Comparison of ENCODE assay signal across 26 cellular contexts in genomic region chrX:21383546-21383945, GRCh38. TPM values are rescaled to one million over a fixed set of nuclear protein-coding genes. Genes with fewer than 3 reads are reported as not detected.
"Had no signal": no experiment of that assay in that cellular context is flagged by ENCODE, and none has a peak within 500 bp of the region (broad histone marks: within the 10 kb centered on the region; RNA-seq: fewer than 3 reads in every experiment).

No MANE protein-coding gene starts in this region.

- H3K27me3 ChIP-seq: adrenal gland had no signal

- H3K27ac ChIP-seq: adrenal gland, SK-N-MC had no signal

- H3K27me3 Mint-ChIP-seq: activated CD8-positive, alpha-beta T cell treated with anti-CD3 and anti-CD28 coated beads for 36 hours; activated naive CD4-positive, alpha-beta T cell treated with anti-CD3 and anti-CD28 coated beads, Interleukin-2, amount 10 ng/mL, durations not matched to agents 7 days and 5 days; activated naive CD8-positive, alpha-beta T cell treated with anti-CD3 and anti-CD28 coated beads for 36 hours; brain; central memory CD8-positive, alpha-beta T cell; T-cell had no signal

- H3K4me1 ChIP-seq: adrenal gland had no signal

- H3K36me3 ChIP-seq: adrenal gland had no signal

- H3K9me3 Mint-ChIP-seq: activated CD8-positive, alpha-beta T cell treated with anti-CD3 and anti-CD28 coated beads for 36 hours; activated naive CD4-positive, alpha-beta T cell treated with anti-CD3 and anti-CD28 coated beads, Interleukin-2, amount 10 ng/mL, durations not matched to agents 7 days and 5 days; activated naive CD8-positive, alpha-beta T cell treated with anti-CD3 and anti-CD28 coated beads for 36 hours; activated T-cell treated with anti-CD3 and anti-CD28 coated beads, Interleukin-2, amount 50 U/mL, for 72 hours; central memory CD8-positive, alpha-beta T cell; T-cell had no signal

- H3K36me3 Mint-ChIP-seq: T-cell had no signal

- H3K4me1 Mint-ChIP-seq: central memory CD8-positive, alpha-beta T cell had no signal

- H3K9me3 ChIP-seq: adrenal gland had no signal

- ATAC-seq: activated CD4-positive, CD25-positive, alpha-beta regulatory T cell treated with anti-CD3 and anti-CD28 coated beads, Interleukin-2, amount 50 U/mL, for 24 hours; activated CD8-positive, alpha-beta T cell treated with anti-CD3 and anti-CD28 coated beads for 36 hours; activated T-cell treated with anti-CD3 and anti-CD28 coated beads, Interleukin-2, amount 50 U/mL, for 72 hours; T-cell had no signal

- H3K4me3 Mint-ChIP-seq: activated CD8-positive, alpha-beta T cell treated with anti-CD3 and anti-CD28 coated beads for 36 hours; activated naive CD4-positive, alpha-beta T cell treated with anti-CD3 and anti-CD28 coated beads, Interleukin-2, amount 10 ng/mL, durations not matched to agents 7 days and 5 days; activated naive CD8-positive, alpha-beta T cell treated with anti-CD3 and anti-CD28 coated beads for 36 hours; activated T-cell treated with anti-CD3 and anti-CD28 coated beads, Interleukin-2, amount 50 U/mL, for 72 hours; central memory CD8-positive, alpha-beta T cell; T-cell had no signal

- H3K4me3 ChIP-seq: adrenal gland, SK-N-MC had no signal

- H3K27ac Mint-ChIP-seq: activated CD8-positive, alpha-beta T cell treated with anti-CD3 and anti-CD28 coated beads for 36 hours; activated naive CD4-positive, alpha-beta T cell treated with anti-CD3 and anti-CD28 coated beads, Interleukin-2, amount 10 ng/mL, durations not matched to agents 7 days and 5 days; activated naive CD8-positive, alpha-beta T cell treated with anti-CD3 and anti-CD28 coated beads for 36 hours; activated T-cell treated with anti-CD3 and anti-CD28 coated beads, Interleukin-2, amount 50 U/mL, for 72 hours; activated T-helper 2 cell treated with anti-CD3 and anti-CD28 coated beads, Interferon-gamma antibody, Interleukin-2, Interleukin-4, amounts not matched to agents 10 μg/mL and 5 μg/mL and 100 μg/mL, durations not matched to agents 14 hours and 24 hours and 36 hours; T-cell had no signal

- DNase-seq: activated CD4-positive, alpha-beta T cell treated with anti-CD3 and anti-CD28 coated beads for 4 hours; activated CD8-positive, alpha-beta memory T cell treated with anti-CD3 and anti-CD28 coated beads, Interleukin-2, amount 50 U/mL, for 4 hours; activated CD8-positive, alpha-beta T cell treated with anti-CD3 and anti-CD28 coated beads for 36 hours; activated gamma-delta T cell treated with Interleukin-2 at 50 U/mL for 16 hours; activated naive CD4-positive, alpha-beta T cell treated with anti-CD3 and anti-CD28 coated beads, Interleukin-2, amount 10 ng/mL, durations not matched to agents 7 days and 5 days; activated naive CD8-positive, alpha-beta T cell treated with anti-CD3 and anti-CD28 coated beads for 36 hours; activated T-cell treated with anti-CD3 and anti-CD28 coated beads, Interleukin-2, amount 50 U/mL, for 72 hours; adrenal gland; aorta; KG1; MV-4-11; NCI-H1092 treated with DMSO at 0.1 percent for 48 hours; NCI-H1417 treated with DMSO at 0.1 percent for 48 hours; NCI-H1694; NCI-H2029; NCI-H2107; NCI-H2171 treated with DMSO at 0.1 percent for 48 hours; NCI-H226; T-cell had no signal

RNA-seq across cellular contexts. Expression of gene CNKSR2, which starts 9.3 kb away (rescaled TPM):
- total RNA-seq: M059J, OCI-LY7 had no signal
- polyA plus RNA-seq: aorta had no signal
